ENCODE assay signal across 24 cellular contexts in genomic region chr4:7326306-7326692, GRCh38.
"Had no signal": no experiment of that assay in that cellular context is flagged by ENCODE, and none has a peak within 500 bp of the region (broad histone marks: within the 10 kb centered on the region; RNA-seq: fewer than 3 reads in every experiment).

No MANE protein-coding gene starts in this region.

- H3K4me3 Mint-ChIP-seq: activated CD4-positive, alpha-beta T cell treated with anti-CD3 and anti-CD28 coated beads for 36 hours; activated naive CD4-positive, alpha-beta T cell treated with anti-CD3 and anti-CD28 coated beads for 36 hours; activated naive CD8-positive, alpha-beta T cell treated with anti-CD3 and anti-CD28 coated beads, Interleukin-2, amount 10 ng/mL, durations not matched to agents 7 days and 5 days; activated T-cell treated with anti-CD3 and anti-CD28 coated beads, Interleukin-2, amount 50 U/mL, for 4 hours; nephron; stimulated activated naive CD8-positive, alpha-beta T cell treated with anti-CD3 and anti-CD28 coated beads, Interleukin-15, amount 100 ng/mL, for 72 hours; WTC11 had no signal

- H3K36me3 ChIP-seq: cardiac muscle cell, colonic mucosa, gastroesophageal sphincter, right lobe of liver, suprapubic skin, uterus had no signal

- ATAC-seq: activated CD4-positive, alpha-beta T cell treated with anti-CD3 and anti-CD28 coated beads for 36 hours; activated T-cell treated with anti-CD3 and anti-CD28 coated beads, Interleukin-2, amount 50 U/mL, for 4 hours; body of pancreas; gastroesophageal sphincter; stimulated activated naive CD8-positive, alpha-beta T cell treated with anti-CD3 and anti-CD28 coated beads, Interleukin-15, amount 100 ng/mL, for 72 hours; WTC11 had no signal

- H3K27ac Mint-ChIP-seq: activated CD4-positive, alpha-beta T cell treated with anti-CD3 and anti-CD28 coated beads for 36 hours; activated naive CD4-positive, alpha-beta T cell treated with anti-CD3 and anti-CD28 coated beads for 36 hours; activated naive CD8-positive, alpha-beta T cell treated with anti-CD3 and anti-CD28 coated beads, Interleukin-2, amount 10 ng/mL, durations not matched to agents 7 days and 5 days; stimulated activated naive CD8-positive, alpha-beta T cell treated with anti-CD3 and anti-CD28 coated beads, Interleukin-15, amount 100 ng/mL, for 72 hours had no signal

- H3K4me1 ChIP-seq: body of pancreas, colonic mucosa, right lobe of liver had no signal

- H3K27me3 ChIP-seq: body of pancreas, cardiac muscle cell, colonic mucosa, gastroesophageal sphincter, right lobe of liver, uterus had no signal

- H3K4me3 ChIP-seq: body of pancreas, cardiac muscle cell, colonic mucosa, gastroesophageal sphincter, right lobe of liver, skin epidermis, suprapubic skin, uterus had no signal

- H3K9me3 Mint-ChIP-seq: activated naive CD4-positive, alpha-beta T cell treated with anti-CD3 and anti-CD28 coated beads for 36 hours; activated naive CD8-positive, alpha-beta T cell treated with anti-CD3 and anti-CD28 coated beads, Interleukin-2, amount 10 ng/mL, durations not matched to agents 7 days and 5 days; nephron; WTC11 had no signal

- H3K27me3 Mint-ChIP-seq: activated naive CD8-positive, alpha-beta T cell treated with anti-CD3 and anti-CD28 coated beads, Interleukin-2, amount 10 ng/mL, durations not matched to agents 7 days and 5 days had no signal

- H3K36me3 Mint-ChIP-seq: activated naive CD8-positive, alpha-beta T cell treated with anti-CD3 and anti-CD28 coated beads, Interleukin-2, amount 10 ng/mL, durations not matched to agents 7 days and 5 days; WTC11 had no signal

- H3K27ac ChIP-seq: body of pancreas, cardiac muscle cell, colonic mucosa, epithelial cell of prostate, right lobe of liver, skin epidermis, suprapubic skin, uterus had no signal

- DNase-seq: activated CD4-positive, alpha-beta T cell treated with anti-CD3 and anti-CD28 coated beads for 36 hours; activated CD4-positive, alpha-beta T cell treated with anti-CD3 and anti-CD28 coated beads, Interleukin-2, amount 50 U/mL, for 48 hours; activated CD8-positive, alpha-beta memory T cell treated with anti-CD3 and anti-CD28 coated beads, Interleukin-2, amount 50 U/mL, for 48 hours; activated naive CD4-positive, alpha-beta T cell treated with anti-CD3 and anti-CD28 coated beads for 36 hours; activated naive CD8-positive, alpha-beta T cell treated with anti-CD3 and anti-CD28 coated beads, Interleukin-2, amount 10 ng/mL, durations not matched to agents 7 days and 5 days; activated T-cell treated with anti-CD3 and anti-CD28 coated beads, Interleukin-2, amount 50 U/mL, for 4 hours; amniotic stem cell; body of pancreas; colonic mucosa; islet precursor cell; mammary epithelial cell; stimulated activated CD4-positive, alpha-beta T cell treated with anti-CD3 and anti-CD28 coated beads, Interleukin-1b, Interleukin-23, amount 100 ng/mL, for 48 hours; stimulated activated naive CD8-positive, alpha-beta T cell treated with anti-CD3 and anti-CD28 coated beads, Interleukin-15, amount 100 ng/mL, for 72 hours; T-helper 9 cell; trophoblast cell; uterus had no signal

- H3K4me1 Mint-ChIP-seq: activated CD4-positive, alpha-beta T cell treated with anti-CD3 and anti-CD28 coated beads for 36 hours; activated naive CD8-positive, alpha-beta T cell treated with anti-CD3 and anti-CD28 coated beads, Interleukin-2, amount 10 ng/mL, durations not matched to agents 7 days and 5 days had no signal

- H3K9me3 ChIP-seq: body of pancreas, colonic mucosa, gastroesophageal sphincter, right lobe of liver, suprapubic skin, uterus had no signal
